In genomic region chr2:67842375-67842959, GRCh38 we compare ENCODE assay signal across 23 cellular contexts.
"Had no signal": no experiment of that assay in that cellular context is flagged by ENCODE, and none has a peak within 500 bp of the region (broad histone marks: within the 10 kb centered on the region; RNA-seq: fewer than 3 reads in every experiment).

No MANE protein-coding gene starts in this region.

- H3K27me3 ChIP-seq: ovary, right lobe of liver, uterus had no signal

- ATAC-seq: activated CD8-positive, alpha-beta T cell treated with anti-CD3 and anti-CD28 coated beads for 36 hours; activated naive CD8-positive, alpha-beta T cell treated with anti-CD3 and anti-CD28 coated beads, Interleukin-2, amount 50 U/mL, for 24 hours; activated T-cell treated with anti-CD3 and anti-CD28 coated beads, Interleukin-2, amount 50 U/mL, for 4 hours; activated T-helper 17 cell treated with anti-CD3 and anti-CD28 coated beads, Interleukin-2, amount 50 U/mL, for 72 hours; left cardiac atrium; left ventricle myocardium superior; right lobe of liver had no signal

- FAIRE-seq: keratinocyte had no signal

- H3K36me3 ChIP-seq: ovary, right lobe of liver, thoracic aorta, uterus had no signal

- H3K4me3 ChIP-seq: ovary, right lobe of liver, skin epidermis, thoracic aorta, uterus had no signal

- H3K9me3 ChIP-seq: ovary, right lobe of liver, thoracic aorta, uterus had no signal

- H3K4me1 ChIP-seq: uterus had no signal

- H3K27ac ChIP-seq: epithelial cell of prostate, ovary, right lobe of liver, skin epidermis, thoracic aorta had no signal

- DNase-seq: activated CD4-positive, alpha-beta T cell treated with anti-CD3 and anti-CD28 coated beads, Interleukin-2, amount 10 ng/mL, durations not matched to agents 7 days and 5 days; activated CD4-positive, CD25-positive, alpha-beta regulatory T cell treated with anti-CD3 and anti-CD28 coated beads, Interleukin-2, amount 50 U/mL, for 72 hours; activated CD8-positive, alpha-beta T cell treated with anti-CD3 and anti-CD28 coated beads for 36 hours; activated naive CD8-positive, alpha-beta T cell treated with anti-CD3 and anti-CD28 coated beads, Interleukin-2, amount 50 U/mL, for 24 hours; activated T-cell treated with anti-CD3 and anti-CD28 coated beads, Interleukin-2, amount 50 U/mL, for 4 hours; amygdala; central memory CD4-positive, alpha-beta T cell; effector CD4-positive, alpha-beta T cell; hippocampal formation; left cardiac atrium; left ventricle myocardium superior; nephron progenitor cell; ovary; right lobe of liver; stimulated activated CD4-positive, alpha-beta T cell treated with anti-CD3 and anti-CD28 coated beads, Interleukin-4, amount 100 ng/mL, for 24 hours; stimulated activated naive CD4-positive, alpha-beta T cell; T-helper 2 cell; uterus had no signal
